Comparison of ENCODE assay signal across 21 cellular contexts in genomic region chr1:160761886-160762285, GRCh38. TPM values are rescaled to one million over a fixed set of nuclear protein-coding genes. Genes with fewer than 3 reads are reported as not detected.
"Had no signal": no experiment of that assay in that cellular context is flagged by ENCODE, and none has a peak within 500 bp of the region (broad histone marks: within the 10 kb centered on the region; RNA-seq: fewer than 3 reads in every experiment).

No MANE protein-coding gene starts in this region.

- H2AFZ ChIP-seq: hepatocyte had no signal

- H3K36me3 Mint-ChIP-seq: activated CD4-positive, alpha-beta memory T cell treated with anti-CD3 and anti-CD28 coated beads for 36 hours; brain; naive thymus-derived CD8-positive, alpha-beta T cell; T-cell had no signal

- H3K4me3 ChIP-seq: hepatocyte, left lung, mucosa of descending colon, right atrium auricular region, transverse colon had no signal

- H3K79me2 ChIP-seq: hepatocyte had no signal

- H3K9me3 ChIP-seq: left lung, mucosa of descending colon, right atrium auricular region, transverse colon had no signal

- H3K4me1 ChIP-seq: left lung, right atrium auricular region, transverse colon had no signal

- H3K4me2 ChIP-seq: hepatocyte had no signal

- H3K27me3 ChIP-seq: hepatocyte, left lung, right atrium auricular region, transverse colon had no signal

- DNase-seq: activated CD4-positive, alpha-beta memory T cell treated with anti-CD3 and anti-CD28 coated beads for 36 hours; activated CD4-positive, alpha-beta T cell treated with anti-CD3 and anti-CD28 coated beads for 36 hours; activated naive CD4-positive, alpha-beta T cell treated with anti-CD3 and anti-CD28 coated beads, Interleukin-2, amount 50 U/mL, for 16 hours; activated T-cell treated with anti-CD3 and anti-CD28 coated beads, Interleukin-2, amount 50 U/mL, for 24 hours; effector memory CD4-positive, alpha-beta T cell; kidney; left lung; mucosa of descending colon; naive thymus-derived CD8-positive, alpha-beta T cell; small intestine; stimulated activated CD4-positive, alpha-beta T cell treated with anti-CD3 and anti-CD28 coated beads, Interleukin-4, amount 100 ng/mL, for 24 hours; stimulated activated naive CD4-positive, alpha-beta T cell treated with Interleukin-2 at 50 U/mL for 16 hours; T-cell; T-helper 9 cell; transverse colon had no signal

- H3K27ac Mint-ChIP-seq: activated CD4-positive, alpha-beta memory T cell treated with anti-CD3 and anti-CD28 coated beads for 36 hours; activated CD4-positive, alpha-beta T cell treated with anti-CD3 and anti-CD28 coated beads for 36 hours; activated T-cell treated with anti-CD3 and anti-CD28 coated beads, Interleukin-2, amount 50 U/mL, for 24 hours; brain; dendritic cell treated with granulocyte-macrophage colony-stimulating factor and Interleukin-4, amounts not matched to agents 40 ng/mL and 50 ng/mL, for 4 days; naive thymus-derived CD8-positive, alpha-beta T cell; progenitor cell of endocrine pancreas; T-cell had no signal

- H3K36me3 ChIP-seq: left lung, right atrium auricular region, transverse colon had no signal

- H3K4me1 Mint-ChIP-seq: brain had no signal

- H3K9me3 Mint-ChIP-seq: activated CD4-positive, alpha-beta memory T cell treated with anti-CD3 and anti-CD28 coated beads for 36 hours; brain; dendritic cell treated with granulocyte-macrophage colony-stimulating factor and Interleukin-4, amounts not matched to agents 40 ng/mL and 50 ng/mL, for 4 days; T-cell had no signal

- ATAC-seq: activated CD4-positive, alpha-beta T cell treated with anti-CD3 and anti-CD28 coated beads for 36 hours; left lung; mucosa of descending colon; naive thymus-derived CD8-positive, alpha-beta T cell; T-cell had no signal

- H3K27ac ChIP-seq: hepatocyte, left lung, right atrium auricular region, transverse colon had no signal

- H3K27me3 Mint-ChIP-seq: activated CD4-positive, alpha-beta memory T cell treated with anti-CD3 and anti-CD28 coated beads for 36 hours; activated CD4-positive, alpha-beta T cell treated with anti-CD3 and anti-CD28 coated beads for 36 hours; activated T-cell treated with anti-CD3 and anti-CD28 coated beads, Interleukin-2, amount 50 U/mL, for 24 hours; dendritic cell treated with granulocyte-macrophage colony-stimulating factor and Interleukin-4, amounts not matched to agents 40 ng/mL and 50 ng/mL, for 4 days; naive thymus-derived CD8-positive, alpha-beta T cell; progenitor cell of endocrine pancreas; T-cell had no signal

- H3K4me3 Mint-ChIP-seq: activated CD4-positive, alpha-beta memory T cell treated with anti-CD3 and anti-CD28 coated beads for 36 hours; activated CD4-positive, alpha-beta T cell treated with anti-CD3 and anti-CD28 coated beads for 36 hours; activated T-cell treated with anti-CD3 and anti-CD28 coated beads, Interleukin-2, amount 50 U/mL, for 24 hours; brain; dendritic cell treated with granulocyte-macrophage colony-stimulating factor and Interleukin-4, amounts not matched to agents 40 ng/mL and 50 ng/mL, for 4 days; naive thymus-derived CD8-positive, alpha-beta T cell; T-cell had no signal

RNA-seq across cellular contexts. Expression of gene SLAMF7, which starts 22.8 kb away (rescaled TPM):
- total RNA-seq: cerebellum, progenitor cell of endocrine pancreas had no signal
- polyA plus RNA-seq: hepatocyte had no signal

RNA-seq across cellular contexts. Expression of gene LY9, which starts 34.1 kb away (rescaled TPM):
- total RNA-seq: cerebellum, hepatocyte, progenitor cell of endocrine pancreas had no signal
- polyA plus RNA-seq: hepatocyte had no signal

RNA-seq across cellular contexts. Expression of gene CD48, which starts 50.3 kb away (rescaled TPM):
- total RNA-seq: progenitor cell of endocrine pancreas had no signal
- polyA plus RNA-seq: hepatocyte had no signal
